ENCODE assay signal across 1 cellular context in genomic region chr1:11681071-11681771, GRCh38.
TF ChIP-seq lines count a peak whose summit lies in the region.

Gene MAD2L2 (minus strand): TSS chr1:11681148. CDS start chr1:11680601, 547 bp downstream.

TF ChIP-seq in HepG2, 621 proteins besides CTCF, POLR2A, EP300 and RAD21 (continued from another document and continues in another):
- TF ChIP-seq ZBTB40 (IDR thresholded peaks at IDR 0.05) = no peak
- TF ChIP-seq ZBTB40 (CRISPR knock-in tag; IDR thresholded peaks at IDR 0.05) = 0 out of 2 replicates have a peak, but pooled peaks have one; percentile 21
- TF ChIP-seq, protein P1, sequence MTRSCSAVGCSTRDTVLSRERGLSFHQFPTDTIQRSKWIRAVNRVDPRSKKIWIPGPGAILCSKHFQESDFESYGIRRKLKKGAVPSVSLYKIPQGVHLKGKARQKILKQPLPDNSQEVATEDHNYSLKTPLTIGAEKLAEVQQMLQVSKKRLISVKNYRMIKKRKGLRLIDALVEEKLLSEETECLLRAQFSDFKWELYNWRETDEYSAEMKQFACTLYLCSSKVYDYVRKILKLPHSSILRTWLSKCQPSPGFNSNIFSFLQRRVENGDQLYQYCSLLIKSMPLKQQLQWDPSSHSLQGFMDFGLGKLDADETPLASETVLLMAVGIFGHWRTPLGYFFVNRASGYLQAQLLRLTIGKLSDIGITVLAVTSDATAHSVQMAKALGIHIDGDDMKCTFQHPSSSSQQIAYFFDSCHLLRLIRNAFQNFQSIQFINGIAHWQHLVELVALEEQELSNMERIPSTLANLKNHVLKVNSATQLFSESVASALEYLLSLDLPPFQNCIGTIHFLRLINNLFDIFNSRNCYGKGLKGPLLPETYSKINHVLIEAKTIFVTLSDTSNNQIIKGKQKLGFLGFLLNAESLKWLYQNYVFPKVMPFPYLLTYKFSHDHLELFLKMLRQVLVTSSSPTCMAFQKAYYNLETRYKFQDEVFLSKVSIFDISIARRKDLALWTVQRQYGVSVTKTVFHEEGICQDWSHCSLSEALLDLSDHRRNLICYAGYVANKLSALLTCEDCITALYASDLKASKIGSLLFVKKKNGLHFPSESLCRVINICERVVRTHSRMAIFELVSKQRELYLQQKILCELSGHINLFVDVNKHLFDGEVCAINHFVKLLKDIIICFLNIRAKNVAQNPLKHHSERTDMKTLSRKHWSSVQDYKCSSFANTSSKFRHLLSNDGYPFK (CRISPR knock-in tag; IDR thresholded peaks at IDR 0.05; ENCODE audit: borderline replicate concordance) = no peak
- no peak for TF ChIP-seq SAFB2 (CRISPR knock-in tag; IDR thresholded peaks at IDR 0.05; ENCODE audit: borderline replicate concordance, low read depth)
- no peak for TF ChIP-seq ZNF546 (CRISPR knock-in tag; conservative IDR thresholded peaks at IDR 0.05)
- TF ChIP-seq, protein P2, sequence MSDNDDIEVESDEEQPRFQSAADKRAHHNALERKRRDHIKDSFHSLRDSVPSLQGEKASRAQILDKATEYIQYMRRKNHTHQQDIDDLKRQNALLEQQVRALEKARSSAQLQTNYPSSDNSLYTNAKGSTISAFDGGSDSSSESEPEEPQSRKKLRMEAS (IDR thresholded peaks at IDR 0.05) = peak; percentile 66; the same call in 1 of the 2 replicates
- peak; percentile 74; the same call in 1 of the 2 replicates for TF ChIP-seq HDAC1 (CRISPR knock-in tag; IDR thresholded peaks at IDR 0.05)
- no peak for TF ChIP-seq EEA1 (CRISPR knock-in tag; IDR thresholded peaks at IDR 0.05; ENCODE audit: borderline replicate concordance)
- TF ChIP-seq ZNF562 (CRISPR knock-in tag; IDR thresholded peaks at IDR 0.05; ENCODE audit: borderline replicate concordance) = no peak
- no peak for TF ChIP-seq TOE1 (CRISPR knock-in tag; IDR thresholded peaks at IDR 0.05)
- TF ChIP-seq ZNF780A (CRISPR knock-in tag; IDR thresholded peaks at IDR 0.05) = no peak
- TF ChIP-seq BCL6 (CRISPR knock-in tag; IDR thresholded peaks at IDR 0.05) = no peak
- no peak for TF ChIP-seq SUZ12 (IDR thresholded peaks at IDR 0.05; ENCODE audit: low read depth, low read length)
- TF ChIP-seq SAP130 (CRISPR knock-in tag; IDR thresholded peaks at IDR 0.05; ENCODE audit: low read depth) = peak; percentile 89
- no peak for TF ChIP-seq ZNF75D (CRISPR knock-in tag; IDR thresholded peaks at IDR 0.05; ENCODE audit: borderline replicate concordance)
- TF ChIP-seq ZFP91 (CRISPR knock-in tag; IDR thresholded peaks at IDR 0.05; ENCODE audit: borderline replicate concordance) = peak; percentile 87
- no peak for TF ChIP-seq DBP (CRISPR knock-in tag; IDR thresholded peaks at IDR 0.05; ENCODE audit: not compliant biosample characterization)
- no peak for TF ChIP-seq ELF1 (CRISPR knock-in tag; IDR thresholded peaks at IDR 0.05)
- TF ChIP-seq, protein P3, sequence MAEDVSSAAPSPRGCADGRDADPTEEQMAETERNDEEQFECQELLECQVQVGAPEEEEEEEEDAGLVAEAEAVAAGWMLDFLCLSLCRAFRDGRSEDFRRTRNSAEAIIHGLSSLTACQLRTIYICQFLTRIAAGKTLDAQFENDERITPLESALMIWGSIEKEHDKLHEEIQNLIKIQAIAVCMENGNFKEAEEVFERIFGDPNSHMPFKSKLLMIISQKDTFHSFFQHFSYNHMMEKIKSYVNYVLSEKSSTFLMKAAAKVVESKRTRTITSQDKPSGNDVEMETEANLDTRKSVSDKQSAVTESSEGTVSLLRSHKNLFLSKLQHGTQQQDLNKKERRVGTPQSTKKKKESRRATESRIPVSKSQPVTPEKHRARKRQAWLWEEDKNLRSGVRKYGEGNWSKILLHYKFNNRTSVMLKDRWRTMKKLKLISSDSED (CRISPR knock-in tag; IDR thresholded peaks at IDR 0.05) = no peak
- peak; percentile 64; the same call in 1 of the 2 replicates for TF ChIP-seq ZNF558 (CRISPR knock-in tag; IDR thresholded peaks at IDR 0.05; ENCODE audit: borderline replicate concordance)
- TF ChIP-seq ZNF264 (CRISPR knock-in tag; IDR thresholded peaks at IDR 0.05) = no peak
- 0 out of 2 replicates have a peak, but pooled peaks have one; percentile 56 for TF ChIP-seq HBP1 (CRISPR knock-in tag; IDR thresholded peaks at IDR 0.05; ENCODE audit: low read depth)
- TF ChIP-seq KLF13 (CRISPR knock-in tag; IDR thresholded peaks at IDR 0.05) = no peak
- TF ChIP-seq, protein P4, sequence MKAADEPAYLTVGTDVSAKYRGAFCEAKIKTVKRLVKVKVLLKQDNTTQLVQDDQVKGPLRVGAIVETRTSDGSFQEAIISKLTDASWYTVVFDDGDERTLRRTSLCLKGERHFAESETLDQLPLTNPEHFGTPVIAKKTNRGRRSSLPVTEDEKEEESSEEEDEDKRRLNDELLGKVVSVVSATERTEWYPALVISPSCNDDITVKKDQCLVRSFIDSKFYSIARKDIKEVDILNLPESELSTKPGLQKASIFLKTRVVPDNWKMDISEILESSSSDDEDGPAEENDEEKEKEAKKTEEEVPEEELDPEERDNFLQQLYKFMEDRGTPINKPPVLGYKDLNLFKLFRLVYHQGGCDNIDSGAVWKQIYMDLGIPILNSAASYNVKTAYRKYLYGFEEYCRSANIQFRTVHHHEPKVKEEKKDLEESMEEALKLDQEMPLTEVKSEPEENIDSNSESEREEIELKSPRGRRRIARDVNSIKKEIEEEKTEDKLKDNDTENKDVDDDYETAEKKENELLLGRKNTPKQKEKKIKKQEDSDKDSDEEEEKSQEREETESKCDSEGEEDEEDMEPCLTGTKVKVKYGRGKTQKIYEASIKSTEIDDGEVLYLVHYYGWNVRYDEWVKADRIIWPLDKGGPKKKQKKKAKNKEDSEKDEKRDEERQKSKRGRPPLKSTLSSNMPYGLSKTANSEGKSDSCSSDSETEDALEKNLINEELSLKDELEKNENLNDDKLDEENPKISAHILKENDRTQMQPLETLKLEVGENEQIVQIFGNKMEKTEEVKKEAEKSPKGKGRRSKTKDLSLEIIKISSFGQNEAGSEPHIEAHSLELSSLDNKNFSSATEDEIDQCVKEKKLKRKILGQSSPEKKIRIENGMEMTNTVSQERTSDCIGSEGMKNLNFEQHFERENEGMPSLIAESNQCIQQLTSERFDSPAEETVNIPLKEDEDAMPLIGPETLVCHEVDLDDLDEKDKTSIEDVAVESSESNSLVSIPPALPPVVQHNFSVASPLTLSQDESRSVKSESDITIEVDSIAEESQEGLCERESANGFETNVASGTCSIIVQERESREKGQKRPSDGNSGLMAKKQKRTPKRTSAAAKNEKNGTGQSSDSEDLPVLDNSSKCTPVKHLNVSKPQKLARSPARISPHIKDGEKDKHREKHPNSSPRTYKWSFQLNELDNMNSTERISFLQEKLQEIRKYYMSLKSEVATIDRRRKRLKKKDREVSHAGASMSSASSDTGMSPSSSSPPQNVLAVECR (CRISPR knock-in tag; IDR thresholded peaks at IDR 0.05; ENCODE audit: borderline replicate concordance) = peak; percentile 86; the same call in 1 of the 2 replicates
- TF ChIP-seq, protein P5, sequence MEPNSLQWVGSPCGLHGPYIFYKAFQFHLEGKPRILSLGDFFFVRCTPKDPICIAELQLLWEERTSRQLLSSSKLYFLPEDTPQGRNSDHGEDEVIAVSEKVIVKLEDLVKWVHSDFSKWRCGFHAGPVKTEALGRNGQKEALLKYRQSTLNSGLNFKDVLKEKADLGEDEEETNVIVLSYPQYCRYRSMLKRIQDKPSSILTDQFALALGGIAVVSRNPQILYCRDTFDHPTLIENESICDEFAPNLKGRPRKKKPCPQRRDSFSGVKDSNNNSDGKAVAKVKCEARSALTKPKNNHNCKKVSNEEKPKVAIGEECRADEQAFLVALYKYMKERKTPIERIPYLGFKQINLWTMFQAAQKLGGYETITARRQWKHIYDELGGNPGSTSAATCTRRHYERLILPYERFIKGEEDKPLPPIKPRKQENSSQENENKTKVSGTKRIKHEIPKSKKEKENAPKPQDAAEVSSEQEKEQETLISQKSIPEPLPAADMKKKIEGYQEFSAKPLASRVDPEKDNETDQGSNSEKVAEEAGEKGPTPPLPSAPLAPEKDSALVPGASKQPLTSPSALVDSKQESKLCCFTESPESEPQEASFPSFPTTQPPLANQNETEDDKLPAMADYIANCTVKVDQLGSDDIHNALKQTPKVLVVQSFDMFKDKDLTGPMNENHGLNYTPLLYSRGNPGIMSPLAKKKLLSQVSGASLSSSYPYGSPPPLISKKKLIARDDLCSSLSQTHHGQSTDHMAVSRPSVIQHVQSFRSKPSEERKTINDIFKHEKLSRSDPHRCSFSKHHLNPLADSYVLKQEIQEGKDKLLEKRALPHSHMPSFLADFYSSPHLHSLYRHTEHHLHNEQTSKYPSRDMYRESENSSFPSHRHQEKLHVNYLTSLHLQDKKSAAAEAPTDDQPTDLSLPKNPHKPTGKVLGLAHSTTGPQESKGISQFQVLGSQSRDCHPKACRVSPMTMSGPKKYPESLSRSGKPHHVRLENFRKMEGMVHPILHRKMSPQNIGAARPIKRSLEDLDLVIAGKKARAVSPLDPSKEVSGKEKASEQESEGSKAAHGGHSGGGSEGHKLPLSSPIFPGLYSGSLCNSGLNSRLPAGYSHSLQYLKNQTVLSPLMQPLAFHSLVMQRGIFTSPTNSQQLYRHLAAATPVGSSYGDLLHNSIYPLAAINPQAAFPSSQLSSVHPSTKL (CRISPR knock-in tag; IDR thresholded peaks at IDR 0.05) = peak; percentile 30; the same call in 1 of the 2 replicates
- TF ChIP-seq ZNF350 (CRISPR knock-in tag; IDR thresholded peaks at IDR 0.05; ENCODE audit: borderline replicate concordance, low read depth) = no peak
